Comparison of ENCODE assay signal across 1 cellular context in the genomic region with DNA sequence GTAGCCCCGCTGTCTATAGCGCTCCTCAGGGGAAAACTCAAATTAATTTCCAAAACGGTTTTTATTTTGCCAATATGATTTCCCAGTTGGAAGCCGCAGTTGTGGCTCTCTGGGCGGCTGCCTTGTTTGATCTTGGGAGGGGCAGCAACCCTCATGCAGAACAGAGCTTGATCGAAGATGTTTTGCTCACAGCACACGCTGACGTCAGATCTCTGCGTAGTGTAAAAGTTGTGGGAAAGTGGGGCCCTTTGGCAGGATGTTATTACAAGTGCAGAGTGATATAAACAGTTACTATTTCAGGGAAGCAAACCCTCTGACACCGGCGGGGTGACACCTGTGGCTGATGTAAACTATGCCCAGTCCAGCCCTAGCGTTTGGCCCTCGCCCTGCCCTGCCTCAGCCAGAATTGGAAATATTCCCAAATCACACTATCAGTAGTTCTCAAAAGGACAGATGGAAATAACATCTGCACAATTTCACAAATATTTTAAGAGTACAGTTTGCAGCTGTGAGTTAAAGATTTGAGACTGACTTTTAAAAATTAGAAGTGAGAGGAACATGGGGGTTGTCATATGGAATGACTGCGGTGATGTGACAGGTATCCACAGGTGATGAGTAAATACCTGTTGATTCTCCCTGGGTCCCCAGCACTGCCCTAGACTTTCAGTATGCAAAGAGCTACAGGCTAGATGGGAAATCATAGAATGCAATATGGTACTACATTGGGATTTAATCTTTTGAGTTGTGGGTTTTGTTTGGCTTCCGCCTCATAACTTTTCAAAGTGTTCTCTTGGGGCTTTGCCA.
TF ChIP-seq lines count a peak whose summit lies in the region.

No MANE protein-coding gene starts in this region.

TF ChIP-seq in HCT116, 20 proteins besides CTCF, POLR2A, EP300 and RAD21 (continued from another document):
- TF ChIP-seq, protein P1, sequence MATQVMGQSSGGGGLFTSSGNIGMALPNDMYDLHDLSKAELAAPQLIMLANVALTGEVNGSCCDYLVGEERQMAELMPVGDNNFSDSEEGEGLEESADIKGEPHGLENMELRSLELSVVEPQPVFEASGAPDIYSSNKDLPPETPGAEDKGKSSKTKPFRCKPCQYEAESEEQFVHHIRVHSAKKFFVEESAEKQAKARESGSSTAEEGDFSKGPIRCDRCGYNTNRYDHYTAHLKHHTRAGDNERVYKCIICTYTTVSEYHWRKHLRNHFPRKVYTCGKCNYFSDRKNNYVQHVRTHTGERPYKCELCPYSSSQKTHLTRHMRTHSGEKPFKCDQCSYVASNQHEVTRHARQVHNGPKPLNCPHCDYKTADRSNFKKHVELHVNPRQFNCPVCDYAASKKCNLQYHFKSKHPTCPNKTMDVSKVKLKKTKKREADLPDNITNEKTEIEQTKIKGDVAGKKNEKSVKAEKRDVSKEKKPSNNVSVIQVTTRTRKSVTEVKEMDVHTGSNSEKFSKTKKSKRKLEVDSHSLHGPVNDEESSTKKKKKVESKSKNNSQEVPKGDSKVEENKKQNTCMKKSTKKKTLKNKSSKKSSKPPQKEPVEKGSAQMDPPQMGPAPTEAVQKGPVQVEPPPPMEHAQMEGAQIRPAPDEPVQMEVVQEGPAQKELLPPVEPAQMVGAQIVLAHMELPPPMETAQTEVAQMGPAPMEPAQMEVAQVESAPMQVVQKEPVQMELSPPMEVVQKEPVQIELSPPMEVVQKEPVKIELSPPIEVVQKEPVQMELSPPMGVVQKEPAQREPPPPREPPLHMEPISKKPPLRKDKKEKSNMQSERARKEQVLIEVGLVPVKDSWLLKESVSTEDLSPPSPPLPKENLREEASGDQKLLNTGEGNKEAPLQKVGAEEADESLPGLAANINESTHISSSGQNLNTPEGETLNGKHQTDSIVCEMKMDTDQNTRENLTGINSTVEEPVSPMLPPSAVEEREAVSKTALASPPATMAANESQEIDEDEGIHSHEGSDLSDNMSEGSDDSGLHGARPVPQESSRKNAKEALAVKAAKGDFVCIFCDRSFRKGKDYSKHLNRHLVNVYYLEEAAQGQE (IDR thresholded peaks at IDR 0.05; ENCODE audit: low read depth) = no peak
- TF ChIP-seq ZBTB33 (IDR thresholded peaks at IDR 0.05; ENCODE audit: extremely low read depth, insufficient replicate concordance, low read length) = no peak
- TF ChIP-seq POLR2AphosphoS5 (IDR thresholded peaks at IDR 0.05; ENCODE audit: low read depth, low read length) = no peak
- TF ChIP-seq EGR1 (IDR thresholded peaks at IDR 0.05; ENCODE audit: low read depth) = no peak
- no peak for TF ChIP-seq EZH2 (IDR thresholded peaks at IDR 0.05)
